ENCODE assay signal across 1 cellular context in the genomic region with DNA sequence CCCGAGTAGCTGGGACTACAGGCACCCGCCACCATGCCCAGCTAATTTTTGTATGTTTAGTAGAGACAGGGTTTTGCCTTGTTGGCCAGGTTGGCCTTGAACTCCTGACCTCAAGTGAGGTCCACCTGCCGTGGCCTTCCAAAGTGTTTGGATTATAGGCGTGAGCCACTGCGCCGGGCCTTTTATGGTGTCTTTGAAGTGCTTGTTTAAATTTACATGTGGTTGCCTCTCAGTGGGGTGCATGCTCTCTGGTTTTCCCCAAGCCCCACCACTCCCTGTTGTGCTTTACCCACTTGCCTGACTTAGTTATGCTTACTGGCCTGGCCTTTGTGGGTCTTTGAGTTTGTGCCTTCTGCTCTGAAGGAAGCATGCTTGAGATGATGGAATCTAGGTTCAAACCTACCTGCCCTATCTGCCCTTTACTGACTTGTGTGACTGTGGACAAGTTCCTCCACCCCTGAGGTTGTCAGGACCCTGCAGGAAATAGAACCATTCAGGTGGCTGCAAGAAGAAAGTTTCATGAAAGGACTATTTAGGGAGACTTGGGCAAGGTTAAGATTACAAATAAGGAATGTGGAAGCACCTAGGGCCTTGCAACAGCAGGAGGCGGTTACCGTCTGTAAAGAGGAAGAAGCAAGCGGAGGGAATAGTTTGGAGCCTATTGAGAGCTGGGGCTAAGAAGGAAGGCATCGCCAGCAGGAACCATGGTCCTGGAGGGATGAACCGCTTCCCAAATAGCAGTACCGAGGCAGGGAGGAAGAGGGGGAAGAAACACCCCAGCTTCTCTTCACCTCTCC.
TF ChIP-seq lines count a peak whose summit lies in the region.

No MANE protein-coding gene starts in this region.

TF ChIP-seq in GM23338, 12 proteins besides CTCF, POLR2A, EP300 and RAD21:
- TF ChIP-seq ZNF114 (CRISPR knock-in tag; IDR thresholded peaks at IDR 0.05) (no peak), POLR2AphosphoS5 (IDR thresholded peaks at IDR 0.05; ENCODE audit: low read depth) (no peak)
